In genomic region chr15:89666858-89667705, GRCh38 we compare ENCODE assay signal across 20 cellular contexts. TPM values are rescaled to one million over a fixed set of nuclear protein-coding genes. Genes with fewer than 3 reads are reported as not detected.
DNase-seq lines count a peak whose midpoint lies in the region; ATAC-seq, FAIRE-seq and TF ChIP-seq lines count a peak whose summit lies in the region.
"Had no signal": no experiment of that assay in that cellular context is flagged by ENCODE, and none has a peak within 500 bp of the region (broad histone marks: within the 10 kb centered on the region; RNA-seq: fewer than 3 reads in every experiment).

No MANE protein-coding gene starts in this region.

- TF ChIP-seq RAD21 in HepG2 (CRISPR knock-in tag; IDR thresholded peaks at IDR 0.05) = no peak

- H3K27ac Mint-ChIP-seq in T-helper 17 cell (no peak overlapping the region), nephron (no peak overlapping the region)
- no peak overlapping the region for H3K27ac Mint-ChIP-seq in activated naive CD8-positive, alpha-beta T cell treated with anti-CD3 and anti-CD28 coated beads, Interleukin-2, amount 50 U/mL, for 24 hours
- H3K27ac Mint-ChIP-seq: H9, IgD-negative memory B cell had no signal

- in situ Hi-C loops in HepG2 (cut with HindIII; ENCODE audit: extremely low pct_ligation_motif_present, low pct_unique_long_range_greater_than_20kb) = no loop called here

- H3K4me1 Mint-ChIP-seq in T-helper 17 cell (peaks cover 6% of the 10 kb centered on the region), nephron (peaks cover 18% of the 10 kb centered on the region)
- H3K4me1 Mint-ChIP-seq in activated naive CD8-positive, alpha-beta T cell treated with anti-CD3 and anti-CD28 coated beads, Interleukin-2, amount 50 U/mL, for 24 hours = peaks cover 4% of the 10 kb centered on the region

- ATAC-seq in HepG2 = no peak; the same call in 1 of the 3 replicates
- no peak for ATAC-seq in right lobe of liver
- ATAC-seq in T-helper 17 cell = no peak
- ATAC-seq in activated naive CD8-positive, alpha-beta T cell treated with anti-CD3 and anti-CD28 coated beads, Interleukin-2, amount 50 U/mL, for 24 hours = no peak

- no peak overlapping the region for H3K27ac ChIP-seq in HepG2 (ENCODE audit: extremely low read length, insufficient read depth, low read length)
- H3K27ac ChIP-seq in right lobe of liver = no peak overlapping the region

- no peaks in the 10 kb centered on the region for H3K36me3 ChIP-seq in HepG2 (replicated peaks in 1 of 2; ENCODE audit: control insufficient read depth in 1 of 2, insufficient read depth in 2 of 2, low read length in 2 of 2)
- no peaks in the 10 kb centered on the region for H3K36me3 ChIP-seq in right lobe of liver

- H3K36me3 Mint-ChIP-seq in T-helper 17 cell (ENCODE audit: low read depth) (peaks cover 3% of the 10 kb centered on the region), nephron (ENCODE audit: low read depth) (no peaks in the 10 kb centered on the region)
- no peaks in the 10 kb centered on the region for H3K36me3 Mint-ChIP-seq in activated naive CD8-positive, alpha-beta T cell treated with anti-CD3 and anti-CD28 coated beads, Interleukin-2, amount 50 U/mL, for 24 hours (ENCODE audit: low read depth)
- H3K36me3 Mint-ChIP-seq: IgD-negative memory B cell had no signal

- TF ChIP-seq POLR2A in HepG2 (IDR thresholded peaks at IDR 0.05; ENCODE audit: insufficient read depth in 1 of 2, low read depth in 2 of 2, low read length in 2 of 2) = no peak
- no peak for TF ChIP-seq POLR2A in right lobe of liver (IDR thresholded peaks at IDR 0.05)

- WGBS in HepG2 (ENCODE audit: low lambda C conversion rate) = 66% methylated on average over 7 of the region's 13 CpGs
- WGBS in right lobe of liver (ENCODE audit: insufficient coverage, low coverage, low lambda C conversion rate, missing lambda C conversion rate) = 40% methylated on average over 2 of the region's 13 CpGs

- intact Hi-C loops in HepG2 (cut with micrococcal nuclease; ENCODE audit: unreplicated experiment) = no loop called here
- intact Hi-C loops in right lobe of liver (cut with DNase I) = no loop called here

- TF ChIP-seq CTCF in HepG2 (CRISPR knock-in tag; IDR thresholded peaks at IDR 0.05) (no peak), right lobe of liver (IDR thresholded peaks at IDR 0.05) (no peak), nephron (IDR thresholded peaks at IDR 0.05; ENCODE audit: unreplicated experiment in 3 of 3) (no peak)

- CTCF ChIA-PET in HepG2 (lab: Yijun Ruan, JAX; ENCODE audit: low intra/inter-chr PET ratio, low total read pairs) = no interaction called here

- no TSS peak for BruUV-seq in HepG2 (replicated peaks; lab: Mats Ljungman, UMichigan)

- no peak for DNase-seq in HepG2 (ENCODE audit: low spot score)
- no peak for DNase-seq in right lobe of liver
- DNase-seq in T-helper 17 cell = no peak
- no peak for DNase-seq in SW 1271 (lab: John Stamatoyannopoulos, UW)
- DNase-seq in activated naive CD8-positive, alpha-beta T cell treated with anti-CD3 and anti-CD28 coated beads, Interleukin-2, amount 50 U/mL, for 24 hours = no peak
- DNase-seq in NCI-H2227 treated with DMSO at 0.1 percent for 48 hours (lab: John Stamatoyannopoulos, UW) = no peak
- DNase-seq: ACHN; AML-193; Caco-2; EL; NCI-H1105; NCI-H187; NCI-H69; NK-92 treated with Interleukin-12 subunit alpha and Interleukin-12 subunit beta, amount 100 ng/mL, for 24 hours; SIG-M5 had no signal

- H3K9me3 ChIP-seq in HepG2 (ENCODE audit: low read length) (no peaks in the 10 kb centered on the region), right lobe of liver (no peaks in the 10 kb centered on the region), T-helper 17 cell (ENCODE audit: control insufficient read depth, low read length, poor library complexity, severe bottlenecking) (no peaks in the 10 kb centered on the region)
- H3K9me3 ChIP-seq: Caco-2 had no signal

- H3K9me3 Mint-ChIP-seq in nephron = no peaks in the 10 kb centered on the region
- H3K9me3 Mint-ChIP-seq in activated naive CD8-positive, alpha-beta T cell treated with anti-CD3 and anti-CD28 coated beads, Interleukin-2, amount 50 U/mL, for 24 hours = no peaks in the 10 kb centered on the region
- H3K9me3 Mint-ChIP-seq: H9 had no signal

- POLR2A ChIA-PET in HepG2 (lab: Yijun Ruan, JAX) = no interaction called here

- H2AFZ ChIP-seq in HepG2 (ENCODE audit: low read length) = no peak overlapping the region

- no peaks in the 10 kb centered on the region for H4K20me1 ChIP-seq in HepG2 (ENCODE audit: insufficient read depth, low read length)

- no peak for TF ChIP-seq EP300 in HepG2 (IDR thresholded peaks at IDR 0.05; ENCODE audit: low read depth in 2 of 2, low read length in 2 of 2)
- no peak for TF ChIP-seq EP300 in HepG2 (CRISPR knock-in tag; IDR thresholded peaks at IDR 0.05; ENCODE audit: borderline replicate concordance)

- H3K79me2 ChIP-seq in HepG2 (ENCODE audit: insufficient read depth, low read length) = no peaks in the 10 kb centered on the region

- H3K4me2 ChIP-seq in HepG2 (ENCODE audit: low read depth, low read length) = no peak overlapping the region

- no peak for FAIRE-seq in HepG2 (lab: Jason Lieb, UNC)

- H3K4me1 ChIP-seq in HepG2 (ENCODE audit: insufficient read depth, low read length) (peaks cover 28% of the 10 kb centered on the region), right lobe of liver (no peaks in the 10 kb centered on the region)

- no peak overlapping the region for H3K9ac ChIP-seq in HepG2 (ENCODE audit: insufficient read depth, low read depth, low read length)

- no peak overlapping the region for H3K4me3 ChIP-seq in HepG2 (replicated peaks in 1 of 3; ENCODE audit: insufficient read depth in 1 of 3, low read depth in 2 of 3, low read length in 3 of 3)
- no peak overlapping the region for H3K4me3 ChIP-seq in right lobe of liver

- H3K4me3 Mint-ChIP-seq in T-helper 17 cell (peak overlapping the region; percentile 55), nephron (peak overlapping the region; percentile 39 to 65 (median 48))
- H3K4me3 Mint-ChIP-seq in activated naive CD8-positive, alpha-beta T cell treated with anti-CD3 and anti-CD28 coated beads, Interleukin-2, amount 50 U/mL, for 24 hours = no peak overlapping the region
- H3K4me3 Mint-ChIP-seq: IgD-negative memory B cell had no signal

- H3K27me3 Mint-ChIP-seq in T-helper 17 cell (peaks cover 43% of the 10 kb centered on the region), nephron (ENCODE audit: low read depth) (peaks cover 13% of the 10 kb centered on the region)
- H3K27me3 Mint-ChIP-seq in activated naive CD8-positive, alpha-beta T cell treated with anti-CD3 and anti-CD28 coated beads, Interleukin-2, amount 50 U/mL, for 24 hours = peaks cover 30% of the 10 kb centered on the region

- H3K27me3 ChIP-seq in HepG2 (ENCODE audit: control insufficient read depth in 1 of 2, insufficient read depth in 2 of 2, low read length in 2 of 2) (peaks cover 0 to 1% of the 10 kb centered on the region in 2 experiments; a peak in 1 of 5 replicates), right lobe of liver (no peaks in the 10 kb centered on the region)

RNA-seq across cellular contexts. Expression of gene KIF7, which starts 11.8 kb away (rescaled TPM):
- total RNA-seq in HepG2 (2016; rRNA removed; fragmentation: Illumina TruSeq; extraction: Trizol) (4.4 and 6.2 TPM in 2 replicates), right lobe of liver (under 1 TPM; 0.34 to 0.92 (median 0.48) TPM), T-helper 17 cell (under 1 TPM; 0.05 to 0.10 TPM)
- 0.26 and 0.40 TPM in 2 replicates for total RNA-seq in HepG2 (2016; cell fraction: cytosol; rRNA removed; fragmentation: Illumina TruSeq; extraction: Trizol; ENCODE audit: low read depth)
- total RNA-seq in HepG2 (2016; cell fraction: insoluble cytoplasmic fraction; rRNA removed; fragmentation: Illumina TruSeq; extraction: Trizol) = 3.6 and 6.7 TPM in 2 replicates
- total RNA-seq in HepG2 (2016; cell fraction: membrane; rRNA removed; fragmentation: Illumina TruSeq; extraction: Trizol) = 0.65 and 0.86 TPM in 2 replicates
- total RNA-seq in HepG2 (2016; cell fraction: nucleus; rRNA removed; fragmentation: Illumina TruSeq; extraction: Trizol) = 4.7 and 7.0 TPM in 2 replicates
- 1.5 and 2.2 TPM in 2 replicates for polyA plus RNA-seq in HepG2 (2011; rRNA removed)
- polyA plus RNA-seq in HepG2 (2011; cell fraction: cytosol; rRNA removed) = 1.0 and 1.3 TPM in 2 replicates
- polyA plus RNA-seq in HepG2 (2011; cell fraction: nucleus; rRNA removed) = 7.0 and 11.6 TPM in 2 replicates
- 1.1 and 1.2 TPM in 2 replicates for polyA plus RNA-seq in HepG2 (2012)
- 0.14 and 0.16 TPM in 2 replicates for polyA plus RNA-seq in HepG2 (2016; cell fraction: cytosol; fragmentation: Illumina TruSeq; extraction: Trizol; ENCODE audit: low read depth)
- 3.4 and 4.0 TPM in 2 replicates for polyA plus RNA-seq in HepG2 (2016; cell fraction: insoluble cytoplasmic fraction; fragmentation: Illumina TruSeq; extraction: Trizol; ENCODE audit: low read depth)
- polyA plus RNA-seq in HepG2 (2016; cell fraction: membrane; fragmentation: Illumina TruSeq; extraction: Trizol; ENCODE audit: low read depth) = 0.29 and 0.38 TPM in 2 replicates
- 12.8 and 16.5 TPM in 2 replicates for polyA plus RNA-seq in HepG2 (2016; cell fraction: nucleus; fragmentation: Illumina TruSeq; extraction: Trizol; ENCODE audit: insufficient read depth, low read depth)
- 0.21 and 4.1 TPM in 2 replicates for polyA minus RNA-seq in HepG2 (2011; rRNA and poly(A)+ RNA removed; ENCODE audit: low replicate concordance)
- 0.89 and 1.2 TPM in 2 replicates for polyA minus RNA-seq in HepG2 (2011; cell fraction: cytosol; rRNA and poly(A)+ RNA removed)
- polyA minus RNA-seq in HepG2 (2011; cell fraction: nucleus; rRNA and poly(A)+ RNA removed) = 3.3 and 3.5 TPM in 2 replicates
- polyA plus RNA-seq: IgD-negative memory B cell had no signal

RNA-seq across cellular contexts. Expression of gene PLIN1, which starts 12.1 kb away (rescaled TPM):
- 0.73 and 1.2 TPM in 2 replicates for total RNA-seq in HepG2 (2016; rRNA removed; fragmentation: Illumina TruSeq; extraction: Trizol)
- total RNA-seq in HepG2 (2016; cell fraction: cytosol; rRNA removed; fragmentation: Illumina TruSeq; extraction: Trizol; ENCODE audit: low read depth) = 0.71 TPM in 2 replicates
- total RNA-seq in HepG2 (2016; cell fraction: insoluble cytoplasmic fraction; rRNA removed; fragmentation: Illumina TruSeq; extraction: Trizol) = 0.65 and 1.4 TPM in 2 replicates
- total RNA-seq in HepG2 (2016; cell fraction: membrane; rRNA removed; fragmentation: Illumina TruSeq; extraction: Trizol) = 0.34 and 0.76 TPM in 2 replicates
- 1.3 TPM in 2 replicates for total RNA-seq in HepG2 (2016; cell fraction: nucleus; rRNA removed; fragmentation: Illumina TruSeq; extraction: Trizol)
- polyA plus RNA-seq in HepG2 (2011; rRNA removed) = 0.74 and 0.78 TPM in 2 replicates
- polyA plus RNA-seq in HepG2 (2011; cell fraction: cytosol; rRNA removed) = 0.16 and 0.60 TPM in 2 replicates
- polyA plus RNA-seq in HepG2 (2011; cell fraction: nucleus; rRNA removed) = 1.6 and 2.1 TPM in 2 replicates
- 0.49 and 0.54 TPM in 2 replicates for polyA plus RNA-seq in HepG2 (2012)
- 1.5 and 1.7 TPM in 2 replicates for polyA plus RNA-seq in HepG2 (2016; cell fraction: cytosol; fragmentation: Illumina TruSeq; extraction: Trizol; ENCODE audit: low read depth)
- 0.97 and 1.0 TPM in 2 replicates for polyA plus RNA-seq in HepG2 (2016; cell fraction: insoluble cytoplasmic fraction; fragmentation: Illumina TruSeq; extraction: Trizol; ENCODE audit: low read depth)
- polyA plus RNA-seq in HepG2 (2016; cell fraction: membrane; fragmentation: Illumina TruSeq; extraction: Trizol; ENCODE audit: low read depth) = 0.22 and 0.55 TPM in 2 replicates
- polyA plus RNA-seq in HepG2 (2016; cell fraction: nucleus; fragmentation: Illumina TruSeq; extraction: Trizol; ENCODE audit: insufficient read depth, low read depth) = 3.1 and 3.5 TPM in 2 replicates
- polyA minus RNA-seq in HepG2 (2011; rRNA and poly(A)+ RNA removed; ENCODE audit: low replicate concordance) = 0.49 TPM in 1 of 2 replicates, not detected in the other
- not detected in 2 replicates for polyA minus RNA-seq in HepG2 (2011; cell fraction: cytosol; rRNA and poly(A)+ RNA removed)
- polyA minus RNA-seq in HepG2 (2011; cell fraction: nucleus; rRNA and poly(A)+ RNA removed) = 0.87 and 1.4 TPM in 2 replicates
- 10 to 100 TPM in 4 of 6 experiments, 1 to 10 TPM in 2; 2.5 to 28.8 (median 18.6) TPM for total RNA-seq in right lobe of liver
- total RNA-seq in T-helper 17 cell = under 1 TPM; 0.10 to 0.12 TPM
- total RNA-seq: Caco-2, HT1080, LHCN-M2 had no signal
- polyA plus RNA-seq: IgD-negative memory B cell had no signal

RNA-seq across cellular contexts. Expression of gene PEX11A, which starts 23.5 kb away (rescaled TPM):
- total RNA-seq in HepG2 (2016; rRNA removed; fragmentation: Illumina TruSeq; extraction: Trizol) (13.9 and 15.1 TPM in 2 replicates), right lobe of liver (10 to 100 TPM in 5 of 6 experiments, 1 to 10 TPM in 1; 6.9 to 30.9 (median 22.6) TPM), T-helper 17 cell (under 1 TPM; 0.16 to 0.37 TPM)
- total RNA-seq in HepG2 (2016; cell fraction: cytosol; rRNA removed; fragmentation: Illumina TruSeq; extraction: Trizol; ENCODE audit: low read depth) = 4.7 and 7.4 TPM in 2 replicates
- 13.4 and 17.5 TPM in 2 replicates for total RNA-seq in HepG2 (2016; cell fraction: insoluble cytoplasmic fraction; rRNA removed; fragmentation: Illumina TruSeq; extraction: Trizol)
- 13.1 and 13.3 TPM in 2 replicates for total RNA-seq in HepG2 (2016; cell fraction: membrane; rRNA removed; fragmentation: Illumina TruSeq; extraction: Trizol)
- total RNA-seq in HepG2 (2016; cell fraction: nucleus; rRNA removed; fragmentation: Illumina TruSeq; extraction: Trizol) = 10.3 and 14.3 TPM in 2 replicates
- polyA plus RNA-seq in HepG2 (2011; rRNA removed) = 9.9 and 10.2 TPM in 2 replicates
- 6.7 and 8.8 TPM in 2 replicates for polyA plus RNA-seq in HepG2 (2011; cell fraction: cytosol; rRNA removed)
- polyA plus RNA-seq in HepG2 (2011; cell fraction: nucleus; rRNA removed) = 3.8 and 4.1 TPM in 2 replicates
- polyA plus RNA-seq in HepG2 (2012) = 7.1 and 12.4 TPM in 2 replicates
- 4.6 and 5.2 TPM in 2 replicates for polyA plus RNA-seq in HepG2 (2016; cell fraction: cytosol; fragmentation: Illumina TruSeq; extraction: Trizol; ENCODE audit: low read depth)
- polyA plus RNA-seq in HepG2 (2016; cell fraction: insoluble cytoplasmic fraction; fragmentation: Illumina TruSeq; extraction: Trizol; ENCODE audit: low read depth) = 11.8 and 13.2 TPM in 2 replicates
- 7.2 and 9.6 TPM in 2 replicates for polyA plus RNA-seq in HepG2 (2016; cell fraction: membrane; fragmentation: Illumina TruSeq; extraction: Trizol; ENCODE audit: low read depth)
- 20.5 and 22.2 TPM in 2 replicates for polyA plus RNA-seq in HepG2 (2016; cell fraction: nucleus; fragmentation: Illumina TruSeq; extraction: Trizol; ENCODE audit: insufficient read depth, low read depth)
- 11.1 and 11.3 TPM in 2 replicates for polyA minus RNA-seq in HepG2 (2011; rRNA and poly(A)+ RNA removed; ENCODE audit: low replicate concordance)
- 6.5 and 7.1 TPM in 2 replicates for polyA minus RNA-seq in HepG2 (2011; cell fraction: cytosol; rRNA and poly(A)+ RNA removed)
- polyA minus RNA-seq in HepG2 (2011; cell fraction: nucleus; rRNA and poly(A)+ RNA removed) = 4.8 and 7.3 TPM in 2 replicates

RNA-seq across cellular contexts. Expression of gene WDR93, which starts 23.5 kb away (rescaled TPM):
- total RNA-seq in HepG2 (2016; rRNA removed; fragmentation: Illumina TruSeq; extraction: Trizol) (not detected in 2 replicates), right lobe of liver (not detected), T-helper 17 cell (under 1 TPM in 1 of 2 donors, not detected in 1; 0.18 TPM)
- not detected in 2 replicates for total RNA-seq in HepG2 (2016; cell fraction: cytosol; rRNA removed; fragmentation: Illumina TruSeq; extraction: Trizol; ENCODE audit: low read depth)
- total RNA-seq in HepG2 (2016; cell fraction: insoluble cytoplasmic fraction; rRNA removed; fragmentation: Illumina TruSeq; extraction: Trizol) = 0.06 TPM in 1 of 2 replicates, not detected in the other
- total RNA-seq in HepG2 (2016; cell fraction: membrane; rRNA removed; fragmentation: Illumina TruSeq; extraction: Trizol) = not detected in 2 replicates
- total RNA-seq in HepG2 (2016; cell fraction: nucleus; rRNA removed; fragmentation: Illumina TruSeq; extraction: Trizol) = not detected in 2 replicates
- 0.07 and 0.08 TPM in 2 replicates for polyA plus RNA-seq in HepG2 (2011; rRNA removed)
- polyA plus RNA-seq in HepG2 (2011; cell fraction: cytosol; rRNA removed) = 0.03 and 0.05 TPM in 2 replicates
- not detected in 2 replicates for polyA plus RNA-seq in HepG2 (2011; cell fraction: nucleus; rRNA removed)
- polyA plus RNA-seq in HepG2 (2012) = not detected in 2 replicates
- not detected in 2 replicates for polyA plus RNA-seq in HepG2 (2016; cell fraction: cytosol; fragmentation: Illumina TruSeq; extraction: Trizol; ENCODE audit: low read depth)
- polyA plus RNA-seq in HepG2 (2016; cell fraction: insoluble cytoplasmic fraction; fragmentation: Illumina TruSeq; extraction: Trizol; ENCODE audit: low read depth) = not detected in 2 replicates
- not detected in 2 replicates for polyA plus RNA-seq in HepG2 (2016; cell fraction: membrane; fragmentation: Illumina TruSeq; extraction: Trizol; ENCODE audit: low read depth)
- polyA plus RNA-seq in HepG2 (2016; cell fraction: nucleus; fragmentation: Illumina TruSeq; extraction: Trizol; ENCODE audit: insufficient read depth, low read depth) = not detected in 2 replicates
- polyA minus RNA-seq in HepG2 (2011; rRNA and poly(A)+ RNA removed; ENCODE audit: low replicate concordance) = 0.14 TPM in 1 of 2 replicates, not detected in the other
- not detected in 2 replicates for polyA minus RNA-seq in HepG2 (2011; cell fraction: cytosol; rRNA and poly(A)+ RNA removed)
- not detected in 2 replicates for polyA minus RNA-seq in HepG2 (2011; cell fraction: nucleus; rRNA and poly(A)+ RNA removed)
- total RNA-seq: H9, HT1080, LHCN-M2 had no signal
- polyA plus RNA-seq: IgD-negative memory B cell had no signal

Comparison
In these comparisons a context has a peak if more than half of its experiments do, and no peak if none do; other contexts are left out.
1. RNA of gene PEX11A, which starts 23.5 kb away (total RNA-seq): 6.9 to 30.9 TPM in right lobe of liver and 4.7 to 17.5 TPM in HepG2; 0.16 to 0.37 TPM in T-helper 17 cell; every median in the first group is over 4 times any median in the second.